ENCODE assay signal across 9 cellular contexts in genomic region chr1:111515291-111516007, GRCh38. TPM values are rescaled to one million over a fixed set of nuclear protein-coding genes. Genes with fewer than 3 reads are reported as not detected.
A peak's percentile ranks its signal among the peaks of the same experiment; 100 is the strongest.
DNase-seq lines count a peak whose midpoint lies in the region; ATAC-seq and TF ChIP-seq lines count a peak whose summit lies in the region.
"Had no signal": no experiment of that assay in that cellular context is flagged by ENCODE, and none has a peak within 500 bp of the region (broad histone marks: within the 10 kb centered on the region; RNA-seq: fewer than 3 reads in every experiment).

No MANE protein-coding gene starts in this region.

- POLR2A ChIA-PET in GM10248 (lab: Yijun Ruan, JAX) (no interaction called here), PC-3 (lab: Charles Lee; ENCODE audit: unreplicated experiment) (no interaction called here)

- in situ Hi-C loops in astrocyte of the cerebellum (cut with HindIII; ENCODE audit: low sequenced_read_pairs) = no loop called here

- H3K36me3 Mint-ChIP-seq in IgD-negative memory B cell = no peaks in the 10 kb centered on the region

- no peaks in the 10 kb centered on the region for H4K20me1 ChIP-seq in PC-3 (ENCODE audit: low read length)

- BruUV-seq in PC-3 (replicated peaks; lab: Mats Ljungman, UMichigan) = no TSS peak

- no peaks in the 10 kb centered on the region for H3F3A ChIP-seq in PC-3 (ENCODE audit: low read length, unreplicated experiment)

- intact Hi-C loops in PC-3 (cut with micrococcal nuclease) = no loop called here

- H3K4me1 Mint-ChIP-seq in IgD-negative memory B cell = peaks cover 30 to 41% (median 31%) of the 10 kb centered on the region in 3 donors

- no peaks in the 10 kb centered on the region for H3K79me2 ChIP-seq in PC-3 (ENCODE audit: low read length)

- H3K27me3 ChIP-seq in kidney epithelial cell (ENCODE audit: control insufficient read depth, insufficient read depth, low read length) = no peaks in the 10 kb centered on the region
- H3K27me3 ChIP-seq in PC-3 (ENCODE audit: low read length) = no peaks in the 10 kb centered on the region

- no peaks in the 10 kb centered on the region for H3K9me3 ChIP-seq in PC-3 (ENCODE audit: low read length)

- no peak for ATAC-seq in PC-3

- peak overlapping the region; percentile 80 to 94 (median 94) for H3K27ac Mint-ChIP-seq in IgD-negative memory B cell

- CTCF ChIA-PET in GM10248 (lab: Yijun Ruan, JAX) (interaction anchor here (0.9 to 5.9 kb wide), 7 partner anchors 7 to 213 kb away, joined by 3 to 64 read pairs (median 5); no protein-coding TSS in a partner anchor), PC-3 (lab: Charles Lee) (no interaction called here)

- no peaks in the 10 kb centered on the region for H3K36me3 ChIP-seq in kidney epithelial cell (ENCODE audit: control insufficient read depth, insufficient read depth, low read length)
- no peaks in the 10 kb centered on the region for H3K36me3 ChIP-seq in PC-3 (ENCODE audit: low read depth, low read length)

- DNase-seq in GM10248 (ENCODE audit: extremely low spot score) (peak; percentile 35), astrocyte of the cerebellum (ENCODE audit: low read depth) (no peak), kidney epithelial cell (ENCODE audit: low read depth) (no peak), substantia nigra (lab: John Stamatoyannopoulos, UW) (peak in 20 of 49 donors; percentile 28 to 73 (median 50)), HPDE6-E6E7 (ENCODE audit: extremely low spot score) (no peak), PC-3 (no peak), D341Med (ENCODE audit: low spot score) (no peak)

- no peaks in the 10 kb centered on the region for H3K27me3 Mint-ChIP-seq in IgD-negative memory B cell

- H3K27ac ChIP-seq in substantia nigra (ENCODE audit: low read depth, low read length, poor library complexity, severe bottlenecking) (peak overlapping the region; percentile 65), PC-3 (ENCODE audit: low read length) (no peak overlapping the region)

- H2AFZ ChIP-seq in PC-3 (ENCODE audit: low read length) = no peak overlapping the region

- no peak overlapping the region for H3K4me2 ChIP-seq in PC-3 (ENCODE audit: low read length)

- no peaks in the 10 kb centered on the region for H3K4me1 ChIP-seq in PC-3 (ENCODE audit: insufficient read depth, low read length)

- H3K9ac ChIP-seq in PC-3 (ENCODE audit: low read length) = no peak overlapping the region

- no peak for TF ChIP-seq CTCF in GM10248 (IDR thresholded peaks at IDR 0.05; ENCODE audit: control extremely low read depth, extremely low read depth, low read depth, missing control alignments)
- TF ChIP-seq CTCF in astrocyte of the cerebellum (IDR thresholded peaks at IDR 0.05; ENCODE audit: low read depth, low read length, missing control alignments) = no peak
- no peak for TF ChIP-seq CTCF in kidney epithelial cell (IDR thresholded peaks at IDR 0.05; ENCODE audit: insufficient read depth, low read length, poor library complexity, severe bottlenecking)
- no peak for TF ChIP-seq CTCF in PC-3 (conservative IDR thresholded peaks at IDR 0.05; ENCODE audit: low read depth, low read length)

- H3K9me2 ChIP-seq in PC-3 (replicated peaks; ENCODE audit: low read length) = no peaks in the 10 kb centered on the region

- no peaks in the 10 kb centered on the region for H3K9me3 Mint-ChIP-seq in IgD-negative memory B cell

- H3K4me3 ChIP-seq in astrocyte of the cerebellum (ENCODE audit: low read depth, low read length) = peak overlapping the region; percentile 19
- H3K4me3 ChIP-seq in kidney epithelial cell (ENCODE audit: low read depth, low read length) = peak overlapping the region; percentile 31
- no peak overlapping the region for H3K4me3 ChIP-seq in PC-3 (ENCODE audit: low read length)

- peak overlapping the region; percentile 76 to 96 (median 88) for H3K4me3 Mint-ChIP-seq in IgD-negative memory B cell

RNA-seq across cellular contexts. Expression of gene ADORA3, which starts 12.0 kb away (rescaled TPM):
- polyA plus RNA-seq in IgD-negative memory B cell = 0.44 TPM
- not detected in 2 replicates for total RNA-seq in kidney epithelial cell
- not detected in 2 replicates for total RNA-seq in PC-3 (2014; rRNA removed)
- polyA plus RNA-seq: neural cell had no signal

RNA-seq across cellular contexts. Expression of gene TMIGD3, which starts 12.0 kb away (rescaled TPM):
- not detected for polyA plus RNA-seq in IgD-negative memory B cell
- not detected in 2 replicates for total RNA-seq in kidney epithelial cell
- total RNA-seq in PC-3 (2014; rRNA removed) = not detected in 2 replicates
- polyA plus RNA-seq: neural cell had no signal

RNA-seq across cellular contexts. Expression of gene C1orf162, which starts 41.7 kb away (rescaled TPM):
- polyA plus RNA-seq in IgD-negative memory B cell = 120 TPM
- 0.07 and 0.08 TPM in 2 replicates for total RNA-seq in kidney epithelial cell
- 1.4 TPM in 1 of 2 replicates, not detected in the other for total RNA-seq in PC-3 (2014; rRNA removed)
